9 cellular contexts compared by ENCODE assay signal in genomic region chr5:61275841-61276240, GRCh38. TPM values are rescaled to one million over a fixed set of nuclear protein-coding genes. Genes with fewer than 3 reads are reported as not detected.
DNase-seq lines count a peak whose midpoint lies in the region; ATAC-seq lines count a peak whose summit lies in the region.
"Had no signal": no experiment of that assay in that cellular context is flagged by ENCODE, and none has a peak within 500 bp of the region (broad histone marks: within the 10 kb centered on the region; RNA-seq: fewer than 3 reads in every experiment).

No MANE protein-coding gene starts in this region.

- H3K4me1 Mint-ChIP-seq in activated CD8-positive, alpha-beta T cell treated with anti-CD3 and anti-CD28 coated beads, Interleukin-2, amount 10 ng/mL, durations not matched to agents 7 days and 5 days (ENCODE audit: low read depth), result peaks cover 20% of the 10 kb centered on the region

- no peaks in the 10 kb centered on the region for H3K9me3 Mint-ChIP-seq in activated CD8-positive, alpha-beta T cell treated with anti-CD3 and anti-CD28 coated beads, Interleukin-2, amount 10 ng/mL, durations not matched to agents 7 days and 5 days (ENCODE audit: insufficient read depth)

- no peaks in the 10 kb centered on the region for H3K36me3 Mint-ChIP-seq in activated CD8-positive, alpha-beta T cell treated with anti-CD3 and anti-CD28 coated beads, Interleukin-2, amount 10 ng/mL, durations not matched to agents 7 days and 5 days (ENCODE audit: low read depth)

- POLR2A ChIA-PET in activated CD8-positive, alpha-beta T cell treated with anti-CD3 and anti-CD28 coated beads, Interleukin-2, amount 10 ng/mL, durations not matched to agents 7 days and 5 days (lab: Charles Lee), result interaction anchor here (0.7 to 1.0 kb wide), 2 partner anchors 25 to 56 kb away, joined by 3 to 4 read pairs; no protein-coding TSS in a partner anchor

- no peak overlapping the region for H3K4me3 Mint-ChIP-seq in activated CD8-positive, alpha-beta T cell treated with anti-CD3 and anti-CD28 coated beads, Interleukin-2, amount 10 ng/mL, durations not matched to agents 7 days and 5 days

- CTCF ChIA-PET in activated CD8-positive, alpha-beta T cell treated with anti-CD3 and anti-CD28 coated beads, Interleukin-2, amount 10 ng/mL, durations not matched to agents 7 days and 5 days (lab: Charles Lee), result no interaction called here

- H3K27ac ChIP-seq in substantia nigra (ENCODE audit: low read depth, low read length, poor library complexity, severe bottlenecking), result no peak overlapping the region

- peak; percentile 18 for ATAC-seq in activated CD8-positive, alpha-beta T cell treated with anti-CD3 and anti-CD28 coated beads, Interleukin-2, amount 10 ng/mL, durations not matched to agents 7 days and 5 days
- ATAC-seq in GM21360 (IDR thresholded peaks at IDR 0.05; ENCODE audit: unreplicated experiment), result no peak

- H3K27me3 Mint-ChIP-seq in activated CD8-positive, alpha-beta T cell treated with anti-CD3 and anti-CD28 coated beads, Interleukin-2, amount 10 ng/mL, durations not matched to agents 7 days and 5 days (ENCODE audit: low read depth), result peaks cover 2% of the 10 kb centered on the region

- no peak overlapping the region for H3K27ac Mint-ChIP-seq in activated CD8-positive, alpha-beta T cell treated with anti-CD3 and anti-CD28 coated beads, Interleukin-2, amount 10 ng/mL, durations not matched to agents 7 days and 5 days

- peak; percentile 56 for DNase-seq in activated CD4-positive, alpha-beta T cell treated with anti-CD3 and anti-CD28 coated beads for 48 hours
- no peak for DNase-seq in activated CD4-positive, alpha-beta T cell treated with anti-CD3 and anti-CD28 coated beads, Interleukin-2, amount 50 U/mL, for 1 hour
- no peak for DNase-seq in activated CD8-positive, alpha-beta T cell treated with anti-CD3 and anti-CD28 coated beads, Interleukin-2, amount 10 ng/mL, durations not matched to agents 7 days and 5 days
- DNase-seq in hepatic stellate cell (ENCODE audit: low spot score) (peak; percentile 12), substantia nigra (lab: John Stamatoyannopoulos, UW) (peak in 25 of 49 donors; percentile 8 to 66 (median 30)), NCI-H2107 (lab: John Stamatoyannopoulos, UW) (no peak)
- DNase-seq in stimulated activated naive CD4-positive, alpha-beta T cell (lab: John Stamatoyannopoulos, UW), result no peak
- DNase-seq: Karpas-422 had no signal

RNA-seq across cellular contexts. Expression of gene ZSWIM6, which starts 56.2 kb away (rescaled TPM):
- total RNA-seq in activated CD8-positive, alpha-beta T cell treated with anti-CD3 and anti-CD28 coated beads, Interleukin-2, amount 10 ng/mL, durations not matched to agents 7 days and 5 days, result 1 to 10 TPM; 2.5 to 2.6 TPM

Comparison
In these comparisons a context has a peak if more than half of its experiments do, and no peak if none do; other contexts are left out.
1. DNase-seq: peak in activated CD4-positive, alpha-beta T cell treated with anti-CD3 and anti-CD28 coated beads for 48 hours (single experiment), hepatic stellate cell (single experiment) and substantia nigra (25 of 49); none in activated CD4-positive, alpha-beta T cell treated with anti-CD3 and anti-CD28 coated beads, Interleukin-2, amount 50 U/mL, for 1 hour (single experiment), activated CD8-positive, alpha-beta T cell treated with anti-CD3 and anti-CD28 coated beads, Interleukin-2, amount 10 ng/mL, durations not matched to agents 7 days and 5 days (single experiment), stimulated activated naive CD4-positive, alpha-beta T cell (0 of 6) and NCI-H2107 (single experiment).